10 cellular contexts compared by ENCODE assay signal in genomic region chr16:56662357-56663354, GRCh38. TPM values are rescaled to one million over a fixed set of nuclear protein-coding genes. Genes with fewer than 3 reads are reported as not detected.
DNase-seq lines count a peak whose midpoint lies in the region; ATAC-seq and TF ChIP-seq lines count a peak whose summit lies in the region.
"Had no signal": no experiment of that assay in that cellular context is flagged by ENCODE, and none has a peak within 500 bp of the region (broad histone marks: within the 10 kb centered on the region; RNA-seq: fewer than 3 reads in every experiment).

No MANE protein-coding gene starts in this region.

- H3K9me3 ChIP-seq in upper lobe of left lung = no peaks in the 10 kb centered on the region

- peaks cover 7 to 22% (median 17%) of the 10 kb centered on the region in 4 donors for H3K4me1 ChIP-seq in upper lobe of left lung

- H3K4me3 ChIP-seq in upper lobe of left lung = peak overlapping the region in 3 of 4 donors; percentile 13 to 32 (median 25)

- no peaks in the 10 kb centered on the region for H3K36me3 Mint-ChIP-seq in activated naive CD4-positive, alpha-beta T cell treated with anti-CD3 and anti-CD28 coated beads, Interleukin-2, amount 50 U/mL, for 72 hours
- peaks cover 2% of the 10 kb centered on the region for H3K36me3 Mint-ChIP-seq in memory B cell

- peak overlapping the region; percentile 31 to 95 for H3K27ac Mint-ChIP-seq in activated naive CD4-positive, alpha-beta T cell treated with anti-CD3 and anti-CD28 coated beads, Interleukin-2, amount 50 U/mL, for 72 hours
- no peak overlapping the region for H3K27ac Mint-ChIP-seq in memory B cell

- no peak overlapping the region for H3K27ac ChIP-seq in upper lobe of left lung
- H3K27ac ChIP-seq: KMS-11 had no signal

- H3K4me1 Mint-ChIP-seq in memory B cell = peaks cover 15% of the 10 kb centered on the region

- no peaks in the 10 kb centered on the region for H3K9me3 Mint-ChIP-seq in activated naive CD4-positive, alpha-beta T cell treated with anti-CD3 and anti-CD28 coated beads, Interleukin-2, amount 50 U/mL, for 72 hours
- no peaks in the 10 kb centered on the region for H3K9me3 Mint-ChIP-seq in memory B cell

- H3K27me3 ChIP-seq in upper lobe of left lung = peaks cover 0 to 9% (median 6%) of the 10 kb centered on the region in 4 donors

- H3K4me3 Mint-ChIP-seq in memory B cell = peak overlapping the region; percentile 28

- TF ChIP-seq CTCF in upper lobe of left lung (IDR thresholded peaks at IDR 0.05) (no peak), GM10266 (IDR thresholded peaks at IDR 0.05; ENCODE audit: control insufficient read depth, insufficient read depth, low read depth, missing control alignments) (no peak)

- 18 to 24% methylated on average over 17 to 34 of the region's 48 CpGs for WGBS in upper lobe of left lung, 2 donors

- TF ChIP-seq POLR2A in upper lobe of left lung (IDR thresholded peaks at IDR 0.05) = no peak

- H3K27me3 Mint-ChIP-seq in memory B cell = peaks cover 30% of the 10 kb centered on the region

- H3K36me3 ChIP-seq in upper lobe of left lung = no peaks in the 10 kb centered on the region

- TF ChIP-seq EP300 in upper lobe of left lung (IDR thresholded peaks at IDR 0.05) = no peak

- peak; percentile 40 for DNase-seq in activated naive CD4-positive, alpha-beta T cell treated with Interleukin-2 at 50 U/mL for 16 hours
- no peak for DNase-seq in activated naive CD4-positive, alpha-beta T cell (lab: John Stamatoyannopoulos, UW)
- peak in 1 of 2 donors; percentile 49 for DNase-seq in activated naive CD4-positive, alpha-beta T cell treated with anti-CD3 and anti-CD28 coated beads, Interleukin-2, amount 50 U/mL, for 72 hours (ENCODE audit: low spot score in 2 of 2)
- DNase-seq in memory B cell (ENCODE audit: low spot score in 2 of 2) = no peak
- no peak for DNase-seq in upper lobe of left lung
- DNase-seq in SKM-1 (lab: John Stamatoyannopoulos, UW; ENCODE audit: unreplicated experiment) = no peak
- no peak for DNase-seq in GM10266 (ENCODE audit: extremely low spot score)
- no peak for DNase-seq in T-helper 9 cell

- peak; percentile 62 to 63 for ATAC-seq in activated naive CD4-positive, alpha-beta T cell treated with anti-CD3 and anti-CD28 coated beads, Interleukin-2, amount 50 U/mL, for 72 hours
- ATAC-seq in memory B cell (ENCODE audit: low read depth) = peak; percentile 42
- no peak for ATAC-seq in upper lobe of left lung (ENCODE audit: low FRiP score in 2 of 2)

RNA-seq across cellular contexts. Expression of gene MT1F, which starts 4.9 kb away (rescaled TPM):
- 10 to 100 TPM in 1 of 2 donors, 1 to 10 TPM in 1; 7.5 to 11.5 TPM for total RNA-seq in activated naive CD4-positive, alpha-beta T cell treated with anti-CD3 and anti-CD28 coated beads, Interleukin-2, amount 50 U/mL, for 72 hours
- total RNA-seq in upper lobe of left lung = 10 to 100 TPM in 2 of 6 donors, 1 to 10 TPM in 4; 4.7 to 21.0 (median 8.6) TPM

RNA-seq across cellular contexts. Expression of gene MT1G, which starts 5.2 kb away (rescaled TPM):
- total RNA-seq in activated naive CD4-positive, alpha-beta T cell treated with anti-CD3 and anti-CD28 coated beads, Interleukin-2, amount 50 U/mL, for 72 hours = 1 to 10 TPM in 1 of 2 donors, not detected in 1; 3.4 TPM
- 10 to 100 TPM in 4 of 6 donors, 1 to 10 TPM in 1, not detected in 1; 4.5 to 93.0 (median 14.0) TPM for total RNA-seq in upper lobe of left lung

RNA-seq across cellular contexts. Expression of gene MT1H, which starts 7.0 kb away (rescaled TPM):
- total RNA-seq in activated naive CD4-positive, alpha-beta T cell treated with anti-CD3 and anti-CD28 coated beads, Interleukin-2, amount 50 U/mL, for 72 hours = not detected
- total RNA-seq in upper lobe of left lung = 1 to 10 TPM in 2 of 6 donors, not detected in 4; 2.9 to 9.3 TPM

RNA-seq across cellular contexts. Expression of gene MT1B, which starts 11.0 kb away (rescaled TPM):
- not detected for total RNA-seq in activated naive CD4-positive, alpha-beta T cell treated with anti-CD3 and anti-CD28 coated beads, Interleukin-2, amount 50 U/mL, for 72 hours
- total RNA-seq in upper lobe of left lung = not detected
- total RNA-seq: epithelial cell of proximal tubule had no signal

RNA-seq across cellular contexts. Expression of gene MT1X, which starts 19.6 kb away (rescaled TPM):
- 10 to 100 TPM; 13.3 to 28.3 TPM for total RNA-seq in activated naive CD4-positive, alpha-beta T cell treated with anti-CD3 and anti-CD28 coated beads, Interleukin-2, amount 50 U/mL, for 72 hours
- 100 to 1,000 TPM in 4 of 6 donors, 10 to 100 TPM in 2; 77.5 to 552 (median 151) TPM for total RNA-seq in upper lobe of left lung

Comparison
In these comparisons a context has a peak if more than half of its experiments do, and no peak if none do; other contexts are left out.
1. ATAC-seq: peak in activated naive CD4-positive, alpha-beta T cell treated with anti-CD3 and anti-CD28 coated beads, Interleukin-2, amount 50 U/mL, for 72 hours (2 of 2) and memory B cell (single experiment); none in upper lobe of left lung (0 of 2).